Comparison of ENCODE assay signal across 20 cellular contexts in genomic region chr9:94577036-94577435, GRCh38. TPM values are rescaled to one million over a fixed set of nuclear protein-coding genes. Genes with fewer than 3 reads are reported as not detected.
DNase-seq lines count a peak whose midpoint lies in the region; ATAC-seq and TF ChIP-seq lines count a peak whose summit lies in the region.
"Had no signal": no experiment of that assay in that cellular context is flagged by ENCODE, and none has a peak within 500 bp of the region (broad histone marks: within the 10 kb centered on the region; RNA-seq: fewer than 3 reads in every experiment).

No MANE protein-coding gene starts in this region.

- H3K9me3 ChIP-seq in mucosa of descending colon (no peaks in the 10 kb centered on the region), thyroid gland (no peaks in the 10 kb centered on the region), PC-3 (ENCODE audit: low read length) (no peaks in the 10 kb centered on the region)
- no peaks in the 10 kb centered on the region for H3K9me3 ChIP-seq in CD8-positive, alpha-beta memory T cell (ENCODE audit: low read length)

- CTCF ChIA-PET in CD8-positive, alpha-beta memory T cell (lab: Charles Lee): no interaction called here
- CTCF ChIA-PET in PC-3 (lab: Charles Lee): no interaction called here

- H3K9me2 ChIP-seq in PC-3 (replicated peaks; ENCODE audit: low read length): no peaks in the 10 kb centered on the region

- TF ChIP-seq POLR2A in thyroid gland (IDR thresholded peaks at IDR 0.05): no peak

- H3K27ac Mint-ChIP-seq in stimulated activated naive CD8-positive, alpha-beta T cell treated with anti-CD3 and anti-CD28 coated beads, Interleukin-15, amount 100 ng/mL, for 72 hours: peak overlapping the region; percentile 3 to 60
- H3K27ac Mint-ChIP-seq in activated T-helper 17 cell treated with anti-CD3 and anti-CD28 coated beads, Interleukin-2, amount 50 U/mL, for 72 hours: peak overlapping the region; percentile 8
- no peak overlapping the region for H3K27ac Mint-ChIP-seq in CD8-positive, alpha-beta memory T cell
- H3K27ac Mint-ChIP-seq: CD14-positive monocyte, IgD-negative memory B cell had no signal

- no peak overlapping the region for H3K4me3 ChIP-seq in mucosa of descending colon
- no peak overlapping the region for H3K4me3 ChIP-seq in thyroid gland (replicated peaks in 1 of 3)
- H3K4me3 ChIP-seq in CD8-positive, alpha-beta memory T cell (ENCODE audit: low read length): no peak overlapping the region
- no peak overlapping the region for H3K4me3 ChIP-seq in PC-3 (ENCODE audit: low read length)

- no peak overlapping the region for H3K9ac ChIP-seq in PC-3 (ENCODE audit: low read length)

- BruUV-seq in PC-3 (replicated peaks; lab: Mats Ljungman, UMichigan): no TSS peak

- H3K4me1 Mint-ChIP-seq in stimulated activated naive CD8-positive, alpha-beta T cell treated with anti-CD3 and anti-CD28 coated beads, Interleukin-15, amount 100 ng/mL, for 72 hours: peaks cover 6% of the 10 kb centered on the region
- H3K4me1 Mint-ChIP-seq in activated T-helper 17 cell treated with anti-CD3 and anti-CD28 coated beads, Interleukin-2, amount 50 U/mL, for 72 hours: no peaks in the 10 kb centered on the region
- no peaks in the 10 kb centered on the region for H3K4me1 Mint-ChIP-seq in CD8-positive, alpha-beta memory T cell

- H4K20me1 ChIP-seq in PC-3 (ENCODE audit: low read length): no peaks in the 10 kb centered on the region

- no peak overlapping the region for H3K4me3 Mint-ChIP-seq in stimulated activated naive CD8-positive, alpha-beta T cell treated with anti-CD3 and anti-CD28 coated beads, Interleukin-15, amount 100 ng/mL, for 72 hours
- H3K4me3 Mint-ChIP-seq in activated T-helper 17 cell treated with anti-CD3 and anti-CD28 coated beads, Interleukin-2, amount 50 U/mL, for 72 hours: no peak overlapping the region
- H3K4me3 Mint-ChIP-seq in CD8-positive, alpha-beta memory T cell: no peak overlapping the region
- H3K4me3 Mint-ChIP-seq: CD14-positive monocyte, IgD-negative memory B cell had no signal

- H3K9me3 Mint-ChIP-seq in stimulated activated naive CD8-positive, alpha-beta T cell treated with anti-CD3 and anti-CD28 coated beads, Interleukin-15, amount 100 ng/mL, for 72 hours: no peaks in the 10 kb centered on the region
- no peaks in the 10 kb centered on the region for H3K9me3 Mint-ChIP-seq in activated T-helper 17 cell treated with anti-CD3 and anti-CD28 coated beads, Interleukin-2, amount 50 U/mL, for 72 hours
- H3K9me3 Mint-ChIP-seq in CD8-positive, alpha-beta memory T cell: no peaks in the 10 kb centered on the region
- H3K9me3 Mint-ChIP-seq: IgD-negative memory B cell had no signal

- POLR2A ChIA-PET in CD8-positive, alpha-beta memory T cell (lab: Charles Lee): no interaction called here
- POLR2A ChIA-PET in PC-3 (lab: Charles Lee; ENCODE audit: unreplicated experiment): no interaction called here

- no peaks in the 10 kb centered on the region for H3F3A ChIP-seq in PC-3 (ENCODE audit: low read length, unreplicated experiment)

- TF ChIP-seq CTCF in mucosa of descending colon (IDR thresholded peaks at IDR 0.05) (no peak), thyroid gland (IDR thresholded peaks at IDR 0.05) (no peak), PC-3 (conservative IDR thresholded peaks at IDR 0.05; ENCODE audit: low read depth, low read length) (no peak)

- intact Hi-C loops in mucosa of descending colon (cut with DNase I, micrococcal nuclease): no loop called here
- intact Hi-C loops in thyroid gland (cut with DNase I): no loop called here
- intact Hi-C loops in PC-3 (cut with micrococcal nuclease): no loop called here

- peaks cover 16% of the 10 kb centered on the region for H3K27me3 Mint-ChIP-seq in stimulated activated naive CD8-positive, alpha-beta T cell treated with anti-CD3 and anti-CD28 coated beads, Interleukin-15, amount 100 ng/mL, for 72 hours
- peaks cover 14% of the 10 kb centered on the region for H3K27me3 Mint-ChIP-seq in activated T-helper 17 cell treated with anti-CD3 and anti-CD28 coated beads, Interleukin-2, amount 50 U/mL, for 72 hours
- peaks cover 5 to 16% of the 10 kb centered on the region in 2 donors for H3K27me3 Mint-ChIP-seq in CD8-positive, alpha-beta memory T cell

- H3K4me2 ChIP-seq in PC-3 (ENCODE audit: low read length): no peak overlapping the region

- WGBS in thyroid gland, 2 donors: 0 to 43% methylated on average over 1 of the region's 1 CpG

- H3K4me1 ChIP-seq in mucosa of descending colon (ENCODE audit: low read depth) (no peaks in the 10 kb centered on the region), thyroid gland (peaks cover 7 to 14% of the 10 kb centered on the region in 2 donors), PC-3 (ENCODE audit: insufficient read depth, low read length) (no peaks in the 10 kb centered on the region)
- H3K4me1 ChIP-seq in CD8-positive, alpha-beta memory T cell (ENCODE audit: insufficient read depth, low read length): no peaks in the 10 kb centered on the region

- H3K79me2 ChIP-seq in PC-3 (ENCODE audit: low read length): no peaks in the 10 kb centered on the region

- DNase-seq in stimulated activated naive CD8-positive, alpha-beta T cell treated with anti-CD3 and anti-CD28 coated beads, Interleukin-15, amount 100 ng/mL, for 72 hours: no peak
- DNase-seq in stimulated activated naive CD8-positive, alpha-beta T cell treated with anti-CD3 and anti-CD28 coated beads, Interleukin-15, Interleukin-2, amounts not matched to agents 100 U/mL and 50 U/mL, for 24 hours: no peak
- DNase-seq in mucosa of descending colon (no peak), thyroid gland (no peak), NCI-H146 treated with DMSO at 0.1 percent for 48 hours (lab: John Stamatoyannopoulos, UW; ENCODE audit: unreplicated experiment) (no peak), PC-3 (no peak)
- DNase-seq in CD8-positive, alpha-beta memory T cell: no peak
- DNase-seq: DMS79, NCI-H1417, NCI-H187, NCI-H446, NCI-H526, Right ventricle myocardium superior had no signal

- ATAC-seq in stimulated activated naive CD8-positive, alpha-beta T cell treated with anti-CD3 and anti-CD28 coated beads, Interleukin-15, amount 100 ng/mL, for 72 hours: no peak
- no peak for ATAC-seq in stimulated activated naive CD8-positive, alpha-beta T cell treated with anti-CD3 and anti-CD28 coated beads, Interleukin-15, Interleukin-2, amounts not matched to agents 100 U/mL and 50 U/mL, for 24 hours
- ATAC-seq in activated T-helper 17 cell treated with anti-CD3 and anti-CD28 coated beads, Interleukin-2, amount 50 U/mL, for 72 hours (replicated peaks): no peak
- ATAC-seq in mucosa of descending colon: peak; percentile 69
- ATAC-seq in PC-3: no peak

- no peaks in the 10 kb centered on the region for H3K36me3 Mint-ChIP-seq in activated T-helper 17 cell treated with anti-CD3 and anti-CD28 coated beads, Interleukin-2, amount 50 U/mL, for 72 hours (ENCODE audit: low read depth)
- H3K36me3 Mint-ChIP-seq in CD8-positive, alpha-beta memory T cell: peaks cover 0 to 4% (median 0%) of the 10 kb centered on the region in 3 donors
- H3K36me3 Mint-ChIP-seq: CD14-positive monocyte, IgD-negative memory B cell had no signal

- H3K27me3 ChIP-seq in thyroid gland (no peaks in the 10 kb centered on the region), PC-3 (ENCODE audit: low read length) (no peaks in the 10 kb centered on the region)
- H3K27me3 ChIP-seq in CD8-positive, alpha-beta memory T cell (ENCODE audit: insufficient read depth, low read length, poor library complexity, severe bottlenecking): no peaks in the 10 kb centered on the region

- H2AFZ ChIP-seq in PC-3 (ENCODE audit: low read length): no peak overlapping the region

- H3K36me3 ChIP-seq in mucosa of descending colon (ENCODE audit: low read depth): no peaks in the 10 kb centered on the region
- H3K36me3 ChIP-seq in thyroid gland: no peaks in the 10 kb centered on the region
- no peaks in the 10 kb centered on the region for H3K36me3 ChIP-seq in CD8-positive, alpha-beta memory T cell (ENCODE audit: insufficient read depth, low read length)
- no peaks in the 10 kb centered on the region for H3K36me3 ChIP-seq in PC-3 (ENCODE audit: low read depth, low read length)

- H3K27ac ChIP-seq in thyroid gland (peak overlapping the region in 2 of 3 donors; percentile 37), PC-3 (ENCODE audit: low read length) (no peak overlapping the region)
- H3K27ac ChIP-seq in CD8-positive, alpha-beta memory T cell (ENCODE audit: low read depth, low read length): no peak overlapping the region

RNA-seq across cellular contexts. Expression of gene FBP2, which starts 16.6 kb away (rescaled TPM):
- not detected for total RNA-seq in activated T-helper 17 cell treated with anti-CD3 and anti-CD28 coated beads, Interleukin-2, amount 50 U/mL, for 72 hours
- total RNA-seq in mucosa of descending colon (not detected), thyroid gland (not detected), PC-3 (2014; rRNA removed) (not detected in 2 replicates)
- total RNA-seq in CD8-positive, alpha-beta memory T cell: not detected
- not detected for polyA plus RNA-seq in CD8-positive, alpha-beta memory T cell
- total RNA-seq: H1, MCF 10A, RPMI7951, SK-MEL-5 had no signal
- polyA plus RNA-seq: CD14-positive monocyte, H1, IgD-negative memory B cell had no signal

RNA-seq across cellular contexts. Expression of gene PCAT7, which starts 22.2 kb away (rescaled TPM):
- total RNA-seq in activated T-helper 17 cell treated with anti-CD3 and anti-CD28 coated beads, Interleukin-2, amount 50 U/mL, for 72 hours: not detected
- 1 to 10 TPM in 2 of 3 donors, under 1 TPM in 1; 0.60 to 2.2 (median 1.2) TPM for total RNA-seq in mucosa of descending colon
- total RNA-seq in thyroid gland: not detected
- not detected for total RNA-seq in CD8-positive, alpha-beta memory T cell
- polyA plus RNA-seq in CD8-positive, alpha-beta memory T cell: not detected
- total RNA-seq in PC-3 (2014; rRNA removed): 1.9 and 2.5 TPM in 2 replicates
- total RNA-seq: MCF 10A had no signal
- polyA plus RNA-seq: CD14-positive monocyte, IgD-negative memory B cell had no signal

Comparison
In these comparisons a context has a peak if more than half of its experiments do, and no peak if none do; other contexts are left out.
1. H3K27ac Mint-ChIP-seq: peak in stimulated activated naive CD8-positive, alpha-beta T cell treated with anti-CD3 and anti-CD28 coated beads, Interleukin-15, amount 100 ng/mL, for 72 hours (2 of 2) and activated T-helper 17 cell treated with anti-CD3 and anti-CD28 coated beads, Interleukin-2, amount 50 U/mL, for 72 hours (single experiment); none in CD8-positive, alpha-beta memory T cell (0 of 8).
2. H3K27ac ChIP-seq: peak in thyroid gland (2 of 3); none in CD8-positive, alpha-beta memory T cell (single experiment) and PC-3 (single experiment).